ENCODE assay signal across 9 cellular contexts in genomic region chr1:163068716-163069115, GRCh38. TPM values are rescaled to one million over a fixed set of nuclear protein-coding genes. Genes with fewer than 3 reads are reported as not detected.
DNase-seq lines count a peak whose midpoint lies in the region; ATAC-seq and TF ChIP-seq lines count a peak whose summit lies in the region.
"Had no signal": no experiment of that assay in that cellular context is flagged by ENCODE, and none has a peak within 500 bp of the region (broad histone marks: within the 10 kb centered on the region; RNA-seq: fewer than 3 reads in every experiment).

No MANE protein-coding gene starts in this region.

- H3K27me3 ChIP-seq in thoracic aorta (replicated peaks; ENCODE audit: insufficient read depth), result no peaks in the 10 kb centered on the region
- H3K27me3 ChIP-seq in MG63, result peaks cover 9% of the 10 kb centered on the region; the same call in 1 of the 2 replicates

- no peak for TF ChIP-seq CTCF in coronary artery (IDR thresholded peaks at IDR 0.05)
- no peak for TF ChIP-seq CTCF in thoracic aorta (IDR thresholded peaks at IDR 0.05)

- H3K9me3 ChIP-seq in thoracic aorta (no peaks in the 10 kb centered on the region), MG63 (no peaks in the 10 kb centered on the region)

- H3K4me3 ChIP-seq in coronary artery (peak overlapping the region; percentile 75), thoracic aorta (peak overlapping the region; percentile 70), MG63 (no peak overlapping the region)

- ATAC-seq in thoracic aorta (ENCODE audit: insufficient number of reproducible peaks, low FRiP score, low read depth), result no peak
- no peak for ATAC-seq in HG03097 (IDR thresholded peaks at IDR 0.05; ENCODE audit: low FRiP score, unreplicated experiment)

- H3K27ac ChIP-seq in coronary artery (peak overlapping the region; percentile 63 to 78), thoracic aorta (peak overlapping the region; percentile 49 to 65)

- peaks cover 6 to 37% of the 10 kb centered on the region in 2 donors for H3K4me1 ChIP-seq in thoracic aorta (ENCODE audit: control insufficient read depth in 1 of 2, low read depth in 2 of 2)

- H3K36me3 ChIP-seq in thoracic aorta (peaks cover 6% of the 10 kb centered on the region), MG63 (no peaks in the 10 kb centered on the region)

- DNase-seq in NCI-H146 (lab: John Stamatoyannopoulos, UW), result peak; percentile 28
- no peak for DNase-seq in coronary artery (ENCODE audit: low spot score)
- DNase-seq in left kidney (ENCODE audit: low read depth, low spot score), result peak; percentile 39
- no peak for DNase-seq in thoracic aorta (ENCODE audit: low spot score)
- no peak for DNase-seq in MG63
- no peak for DNase-seq in HPDE6-E6E7 (ENCODE audit: extremely low spot score)
- no peak for DNase-seq in activated gamma-delta T cell treated with Interleukin-2 at 50 U/mL for 16 hours
- DNase-seq: stimulated activated CD4-positive, alpha-beta T cell treated with anti-CD3 and anti-CD28 coated beads, Interleukin-12 subunit alpha, Interleukin-12 subunit beta, amount 100 ng/mL, for 4 hours had no signal

RNA-seq across cellular contexts. Expression of gene RGS4, which starts 0.4 kb away (rescaled TPM):
- total RNA-seq in thoracic aorta, result 10 to 100 TPM; 32.6 to 52.0 TPM
- total RNA-seq in MG63 (2014; rRNA removed; shearing (Covaris generic); ENCODE audit: low replicate concordance), result 6.4 and 10.4 TPM in 2 replicates

Comparison
In these comparisons a context has a peak if more than half of its experiments do, and no peak if none do; other contexts are left out.
1. DNase-seq: peak in NCI-H146 (single experiment) and left kidney (single experiment); none in coronary artery (single experiment), thoracic aorta (single experiment), MG63 (single experiment), HPDE6-E6E7 (single experiment) and activated gamma-delta T cell treated with Interleukin-2 at 50 U/mL for 16 hours (single experiment).